Comparison of ENCODE assay signal across 1 cellular context in genomic region chr6:155171109-155171746, GRCh38.
TF ChIP-seq lines count a peak whose summit lies in the region.

No MANE protein-coding gene starts in this region.

TF ChIP-seq in WTC11, 78 proteins besides CTCF, POLR2A, EP300 and RAD21 (continued from another document):
- TF ChIP-seq ARID4B (CRISPR knock-in tag; IDR thresholded peaks at IDR 0.05; ENCODE audit: borderline replicate concordance) (no peak), CDX4 (CRISPR knock-in tag; IDR thresholded peaks at IDR 0.05; ENCODE audit: borderline replicate concordance) (no peak)
